1 cellular context compared by ENCODE assay signal in genomic region chr18:58639751-58640427, GRCh38.
A peak's percentile ranks its signal among the peaks of the same experiment; 100 is the strongest.
TF ChIP-seq lines count a peak whose summit lies in the region.

No MANE protein-coding gene starts in this region.

TF ChIP-seq in HepG2, 621 proteins besides CTCF, POLR2A, EP300 and RAD21:
- TF ChIP-seq AKNA (CRISPR knock-in tag; IDR thresholded peaks at IDR 0.05; ENCODE audit: borderline replicate concordance) (no peak), CEBPB (IDR thresholded peaks at IDR 0.05; ENCODE audit: borderline replicate concordance, low read depth, low read length) (0 out of 2 replicates have a peak, but pooled peaks have one; percentile 20), ZNF567 (CRISPR knock-in tag; IDR thresholded peaks at IDR 0.05; ENCODE audit: borderline replicate concordance) (no peak), ZNF776 (CRISPR knock-in tag; IDR thresholded peaks at IDR 0.05) (no peak)
